2 cellular contexts compared by ENCODE assay signal in the genomic region with DNA sequence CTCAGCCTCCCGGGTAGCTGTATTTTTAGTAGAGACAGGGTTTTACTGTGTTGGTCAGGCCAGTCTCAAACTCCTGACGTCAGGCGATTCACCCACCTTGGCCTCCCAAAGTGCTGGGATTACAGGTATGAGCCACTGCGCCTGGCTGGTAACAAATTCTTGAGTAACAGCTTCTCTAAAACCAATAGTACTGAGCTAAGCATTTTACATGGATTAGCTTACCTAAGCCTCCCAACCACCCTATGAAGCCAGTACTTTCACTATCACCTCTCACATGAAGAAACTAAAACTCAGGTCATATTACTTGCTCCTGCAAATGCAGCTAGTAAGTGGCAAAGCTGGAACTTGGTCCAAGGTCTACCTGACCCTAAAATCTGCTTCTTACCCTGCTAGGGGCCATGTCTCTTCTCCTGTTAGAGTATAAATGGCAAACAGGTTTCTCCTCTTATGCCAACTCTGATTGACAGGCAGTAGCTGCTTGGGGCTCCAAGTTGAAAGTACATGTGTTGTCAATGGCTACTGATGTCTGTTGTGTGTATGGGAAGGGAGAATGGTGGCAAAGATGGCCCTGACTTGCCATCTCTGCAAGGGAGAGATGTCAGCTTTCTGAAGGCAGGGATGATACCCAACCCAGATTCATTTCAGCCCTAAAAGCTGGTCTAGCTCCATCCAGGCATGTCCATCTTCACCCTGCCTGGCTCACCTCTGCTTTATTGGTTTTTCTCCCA.
TF ChIP-seq lines count a peak whose summit lies in the region.

No MANE protein-coding gene starts in this region.

TF ChIP-seq in liver, 16 proteins besides CTCF, POLR2A, EP300 and RAD21:
- no peak for TF ChIP-seq YY1 (IDR thresholded peaks at IDR 0.05)
- TF ChIP-seq SP1 (IDR thresholded peaks at IDR 0.05): peak; percentile 10
TF ChIP-seq in liver: peak in this region for 1.

TF ChIP-seq in HepG2, 621 proteins besides CTCF, POLR2A, EP300 and RAD21:
- TF ChIP-seq, protein P1, sequence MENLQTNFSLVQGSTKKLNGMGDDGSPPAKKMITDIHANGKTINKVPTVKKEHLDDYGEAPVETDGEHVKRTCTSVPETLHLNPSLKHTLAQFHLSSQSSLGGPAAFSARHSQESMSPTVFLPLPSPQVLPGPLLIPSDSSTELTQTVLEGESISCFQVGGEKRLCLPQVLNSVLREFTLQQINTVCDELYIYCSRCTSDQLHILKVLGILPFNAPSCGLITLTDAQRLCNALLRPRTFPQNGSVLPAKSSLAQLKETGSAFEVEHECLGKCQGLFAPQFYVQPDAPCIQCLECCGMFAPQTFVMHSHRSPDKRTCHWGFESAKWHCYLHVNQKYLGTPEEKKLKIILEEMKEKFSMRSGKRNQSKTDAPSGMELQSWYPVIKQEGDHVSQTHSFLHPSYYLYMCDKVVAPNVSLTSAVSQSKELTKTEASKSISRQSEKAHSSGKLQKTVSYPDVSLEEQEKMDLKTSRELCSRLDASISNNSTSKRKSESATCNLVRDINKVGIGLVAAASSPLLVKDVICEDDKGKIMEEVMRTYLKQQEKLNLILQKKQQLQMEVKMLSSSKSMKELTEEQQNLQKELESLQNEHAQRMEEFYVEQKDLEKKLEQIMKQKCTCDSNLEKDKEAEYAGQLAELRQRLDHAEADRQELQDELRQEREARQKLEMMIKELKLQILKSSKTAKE (CRISPR knock-in tag; IDR thresholded peaks at IDR 0.05; ENCODE audit: borderline replicate concordance): no peak
- TF ChIP-seq MAFK (conservative IDR thresholded peaks at IDR 0.05 in 1 of 2, IDR thresholded peaks at IDR 0.05 in 1 of 2; ENCODE audit: low read length in 2 of 2): peak in 1 of 2 experiments; percentile 46; a peak in 2 of 4 replicates
TF ChIP-seq in HepG2: peak in this region for 1.
